In the genomic region with DNA sequence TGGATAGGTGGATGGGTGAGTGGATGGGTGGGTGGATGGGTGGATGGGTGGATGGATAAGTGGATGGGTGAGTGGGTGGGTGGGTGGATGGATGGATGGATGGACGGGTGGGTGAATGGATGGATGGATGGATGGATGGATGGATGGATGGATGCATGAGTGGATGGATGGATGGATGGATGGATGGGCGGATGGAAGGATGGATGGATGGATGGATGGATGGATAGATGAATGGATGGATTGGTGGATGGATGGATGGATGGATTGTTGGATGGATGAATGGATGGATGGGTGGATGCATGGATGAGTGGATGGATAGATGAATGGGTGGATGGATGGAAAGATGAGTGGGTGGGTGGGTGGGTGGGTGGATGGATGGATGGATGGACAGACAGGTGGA, we compare ENCODE assay signal across 3 cellular contexts. TPM values are rescaled to one million over a fixed set of nuclear protein-coding genes. Genes with fewer than 3 reads are reported as not detected.
"Had no signal": no experiment of that assay in that cellular context is flagged by ENCODE, and none has a peak within 500 bp of the region (broad histone marks: within the 10 kb centered on the region; RNA-seq: fewer than 3 reads in every experiment).

No MANE protein-coding gene starts in this region.

RNA-seq across cellular contexts. Expression of a gene that starts 29.0 kb away (rescaled TPM):
- total RNA-seq: GM23248, H4, HFFc6 had no signal
